Comparison of ENCODE assay signal across 1 cellular context in genomic region chr1:205824180-205824579, GRCh38.
TF ChIP-seq lines count a peak whose summit lies in the region.

No MANE protein-coding gene starts in this region.

TF ChIP-seq in K562, 482 proteins besides CTCF, POLR2A, EP300 and RAD21:
- TF ChIP-seq CHD2 (IDR thresholded peaks at IDR 0.05; ENCODE audit: low read depth, low read length): no peak
- 0 out of 2 replicates have a peak, but pooled peaks have one; percentile 14 for TF ChIP-seq ZNF316 (IDR thresholded peaks at IDR 0.05)
- no peak for TF ChIP-seq RFX5 (IDR thresholded peaks at IDR 0.05; ENCODE audit: low read depth, low read length)
- TF ChIP-seq ZNF780A (CRISPR knock-in tag; IDR thresholded peaks at IDR 0.05): no peak
TF ChIP-seq in K562: peak in this region for 1.
